In the genomic region with DNA sequence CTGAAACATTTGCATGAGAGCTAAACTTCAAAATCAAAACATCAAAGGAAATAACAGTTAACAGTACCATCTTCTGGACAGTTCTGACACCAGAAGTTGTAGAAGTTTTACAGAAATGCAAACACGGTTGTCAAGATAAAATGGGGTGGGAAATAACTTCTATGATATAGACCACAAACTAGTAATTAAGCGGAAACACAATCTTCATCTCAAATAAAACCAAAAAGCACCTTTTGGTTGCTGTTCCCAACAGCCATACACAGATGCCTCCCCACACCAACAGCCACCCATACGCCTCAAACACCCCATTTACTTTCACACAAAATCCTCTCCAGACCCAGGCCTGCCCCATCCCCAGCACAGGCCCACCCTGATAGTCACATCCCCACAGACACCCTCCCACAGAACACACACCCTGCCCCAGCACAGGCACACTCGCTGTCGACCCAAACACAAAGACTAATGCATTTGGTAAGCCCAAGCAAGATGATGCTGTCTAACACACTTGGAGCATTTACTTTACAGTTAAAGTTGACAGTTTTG, we compare ENCODE assay signal across 22 cellular contexts.
A peak's percentile ranks its signal among the peaks of the same experiment; 100 is the strongest.
DNase-seq lines count a peak whose midpoint lies in the region; ATAC-seq and TF ChIP-seq lines count a peak whose summit lies in the region.
"Had no signal": no experiment of that assay in that cellular context is flagged by ENCODE, and none has a peak within 500 bp of the region (broad histone marks: within the 10 kb centered on the region; RNA-seq: fewer than 3 reads in every experiment).

No MANE protein-coding gene starts in this region.

- no peaks in the 10 kb centered on the region for H3K27me3 Mint-ChIP-seq in CD4-positive, CD25-positive, alpha-beta regulatory T cell
- H3K27me3 Mint-ChIP-seq in CD8-positive, alpha-beta T cell (ENCODE audit: low read depth), result no peaks in the 10 kb centered on the region
- no peaks in the 10 kb centered on the region for H3K27me3 Mint-ChIP-seq in activated CD8-positive, alpha-beta T cell treated with anti-CD3 and anti-CD28 coated beads for 36 hours
- no peaks in the 10 kb centered on the region for H3K27me3 Mint-ChIP-seq in naive thymus-derived CD4-positive, alpha-beta T cell
- H3K27me3 Mint-ChIP-seq: CD8-positive, alpha-beta memory T cell had no signal

- TF ChIP-seq CTCF in CD8-positive, alpha-beta T cell (IDR thresholded peaks at IDR 0.05), result no peak
- TF ChIP-seq CTCF in activated CD8-positive, alpha-beta T cell treated with anti-CD3 and anti-CD28 coated beads for 36 hours (IDR thresholded peaks at IDR 0.05), result no peak
- TF ChIP-seq CTCF in coronary artery (IDR thresholded peaks at IDR 0.05), result no peak

- intact Hi-C loops in CD8-positive, alpha-beta T cell (cut with DNase I, micrococcal nuclease), result no loop called here
- intact Hi-C loops in activated CD8-positive, alpha-beta T cell treated with anti-CD3 and anti-CD28 coated beads for 36 hours (cut with micrococcal nuclease), result no loop called here
- intact Hi-C loops in naive thymus-derived CD4-positive, alpha-beta T cell (cut with micrococcal nuclease), result no loop called here

- no peaks in the 10 kb centered on the region for H3K9me3 Mint-ChIP-seq in CD4-positive, CD25-positive, alpha-beta regulatory T cell
- no peaks in the 10 kb centered on the region for H3K9me3 Mint-ChIP-seq in CD8-positive, alpha-beta T cell
- no peaks in the 10 kb centered on the region for H3K9me3 Mint-ChIP-seq in activated CD8-positive, alpha-beta T cell treated with anti-CD3 and anti-CD28 coated beads for 36 hours
- H3K9me3 Mint-ChIP-seq in naive thymus-derived CD4-positive, alpha-beta T cell, result peaks cover 0 to 1% (median 0%) of the 10 kb centered on the region in 11 donors
- H3K9me3 Mint-ChIP-seq: CD8-positive, alpha-beta memory T cell; natural killer cell had no signal

- peaks cover 55% of the 10 kb centered on the region for H3K36me3 ChIP-seq in CD4-positive, CD25-positive, alpha-beta regulatory T cell (ENCODE audit: control insufficient read depth, insufficient read depth, low read length)
- H3K36me3 ChIP-seq in CD8-positive, alpha-beta T cell (ENCODE audit: insufficient read depth, low read length), result peaks cover 4% of the 10 kb centered on the region
- peaks cover 0 to 39% (median 7%) of the 10 kb centered on the region in 3 experiments for H3K36me3 ChIP-seq in naive thymus-derived CD4-positive, alpha-beta T cell (ENCODE audit: control insufficient read depth in 2 of 3, insufficient read depth in 3 of 3, low read length in 3 of 3)

- no peaks in the 10 kb centered on the region for H3K4me1 ChIP-seq in CD4-positive, CD25-positive, alpha-beta regulatory T cell (ENCODE audit: control insufficient read depth, insufficient read depth, low read length, poor library complexity, severe bottlenecking)
- no peaks in the 10 kb centered on the region for H3K4me1 ChIP-seq in CD8-positive, alpha-beta T cell (ENCODE audit: insufficient read depth, low read length)
- H3K4me1 ChIP-seq in naive thymus-derived CD4-positive, alpha-beta T cell (ENCODE audit: control insufficient read depth in 2 of 2, insufficient read depth in 2 of 2, low read length in 2 of 2), result no peaks in the 10 kb centered on the region
- H3K4me1 ChIP-seq: testis had no signal

- CTCF ChIA-PET in CD8-positive, alpha-beta T cell (lab: Charles Lee), result no interaction called here
- CTCF ChIA-PET in activated CD8-positive, alpha-beta T cell treated with anti-CD3 and anti-CD28 coated beads for 36 hours (lab: Charles Lee), result interaction anchor here (1.2 to 1.6 kb wide), 2 partner anchors 11 to 44 kb away, joined by 3 to 5 read pairs; no protein-coding TSS in a partner anchor
- CTCF ChIA-PET in naive thymus-derived CD4-positive, alpha-beta T cell (lab: Charles Lee), result no interaction called here

- no peak for ATAC-seq in CD4-positive, CD25-positive, alpha-beta regulatory T cell (ENCODE audit: low read depth in 2 of 2)
- ATAC-seq in CD8-positive, alpha-beta T cell, result no peak
- ATAC-seq in activated CD8-positive, alpha-beta T cell treated with anti-CD3 and anti-CD28 coated beads for 36 hours, result no peak
- ATAC-seq in naive thymus-derived CD4-positive, alpha-beta T cell, result no peak
- no peak for ATAC-seq in GM18520 (IDR thresholded peaks at IDR 0.05; ENCODE audit: unreplicated experiment)
- ATAC-seq: left colon, pancreas, Right ventricle myocardium inferior, sciatic nerve had no signal

- peaks cover 0 to 9% (median 4%) of the 10 kb centered on the region in 4 donors for H3K4me1 Mint-ChIP-seq in CD4-positive, CD25-positive, alpha-beta regulatory T cell
- H3K4me1 Mint-ChIP-seq in CD8-positive, alpha-beta T cell (ENCODE audit: low read depth), result peaks cover 4% of the 10 kb centered on the region
- peaks cover 2% of the 10 kb centered on the region for H3K4me1 Mint-ChIP-seq in activated CD8-positive, alpha-beta T cell treated with anti-CD3 and anti-CD28 coated beads for 36 hours (ENCODE audit: low read depth)
- H3K4me1 Mint-ChIP-seq in naive thymus-derived CD4-positive, alpha-beta T cell, result peaks cover 0 to 18% (median 1%) of the 10 kb centered on the region in 7 donors

- no peaks in the 10 kb centered on the region for H3K9me3 ChIP-seq in CD4-positive, CD25-positive, alpha-beta regulatory T cell (ENCODE audit: control insufficient read depth in 2 of 2, low read length in 2 of 2)
- no peaks in the 10 kb centered on the region for H3K9me3 ChIP-seq in CD8-positive, alpha-beta T cell (ENCODE audit: low read length)
- H3K9me3 ChIP-seq in naive thymus-derived CD4-positive, alpha-beta T cell (ENCODE audit: control insufficient read depth in 2 of 3, low read length in 3 of 3), result no peaks in the 10 kb centered on the region
- H3K9me3 ChIP-seq: pancreas, testis had no signal

- H3K27me3 ChIP-seq in CD4-positive, CD25-positive, alpha-beta regulatory T cell (ENCODE audit: control insufficient read depth, insufficient read depth, low read length), result no peaks in the 10 kb centered on the region
- no peaks in the 10 kb centered on the region for H3K27me3 ChIP-seq in CD8-positive, alpha-beta T cell (ENCODE audit: insufficient read depth, low read length)
- no peaks in the 10 kb centered on the region for H3K27me3 ChIP-seq in naive thymus-derived CD4-positive, alpha-beta T cell (ENCODE audit: control insufficient read depth in 2 of 2, insufficient read depth in 2 of 2, low read length in 2 of 2)
- H3K27me3 ChIP-seq: pancreas, testis had no signal

- H3K36me3 Mint-ChIP-seq in CD4-positive, CD25-positive, alpha-beta regulatory T cell, result peaks cover 46% of the 10 kb centered on the region
- peaks cover 54% of the 10 kb centered on the region for H3K36me3 Mint-ChIP-seq in CD8-positive, alpha-beta T cell
- H3K36me3 Mint-ChIP-seq in activated CD8-positive, alpha-beta T cell treated with anti-CD3 and anti-CD28 coated beads for 36 hours (ENCODE audit: low read depth), result peaks cover 30% of the 10 kb centered on the region
- H3K36me3 Mint-ChIP-seq in naive thymus-derived CD4-positive, alpha-beta T cell, result peaks cover 21 to 47% (median 34%) of the 10 kb centered on the region in 5 donors

- DNase-seq in CD4-positive, CD25-positive, alpha-beta regulatory T cell, result no peak
- DNase-seq in CD8-positive, alpha-beta T cell, result no peak
- no peak for DNase-seq in activated CD8-positive, alpha-beta T cell treated with anti-CD3 and anti-CD28 coated beads for 36 hours
- DNase-seq in naive thymus-derived CD4-positive, alpha-beta T cell, result no peak
- no peak for DNase-seq in GM19240 (ENCODE audit: insufficient read length, low spot score)
- DNase-seq in coronary artery (ENCODE audit: low spot score), result no peak
- DNase-seq: amniotic stem cell; CD8-positive, alpha-beta memory T cell; cortex of kidney; DMS79; KG1; left colon; mesendoderm; natural killer cell; NCI-H1694; NCI-H748 treated with DMSO at 0.1 percent for 48 hours; pancreas; SW 1271; testis had no signal

- POLR2A ChIA-PET in CD8-positive, alpha-beta T cell (lab: Charles Lee), result no interaction called here
- POLR2A ChIA-PET in activated CD8-positive, alpha-beta T cell treated with anti-CD3 and anti-CD28 coated beads for 36 hours (lab: Charles Lee), result interaction anchor here (0.7 kb wide), 1 partner anchor 1386 kb away, joined by 3 read pairs; no protein-coding TSS in a partner anchor
- POLR2A ChIA-PET in naive thymus-derived CD4-positive, alpha-beta T cell (lab: Charles Lee), result interaction anchor here (0.7 kb wide), 1 partner anchor 469 kb away, joined by 4 read pairs; no protein-coding TSS in a partner anchor

- no peak overlapping the region for H3K27ac ChIP-seq in CD4-positive, CD25-positive, alpha-beta regulatory T cell (ENCODE audit: insufficient read depth, low read length, poor library complexity, severe bottlenecking)
- no peak overlapping the region for H3K27ac ChIP-seq in CD8-positive, alpha-beta T cell (ENCODE audit: low read depth, low read length)
- no peak overlapping the region for H3K27ac ChIP-seq in naive thymus-derived CD4-positive, alpha-beta T cell (ENCODE audit: low read depth, low read length)
- no peak overlapping the region for H3K27ac ChIP-seq in coronary artery
- H3K27ac ChIP-seq: pancreas, testis had no signal

- no peak overlapping the region for H3K4me3 Mint-ChIP-seq in CD4-positive, CD25-positive, alpha-beta regulatory T cell
- H3K4me3 Mint-ChIP-seq in CD8-positive, alpha-beta T cell, result no peak overlapping the region
- H3K4me3 Mint-ChIP-seq in activated CD8-positive, alpha-beta T cell treated with anti-CD3 and anti-CD28 coated beads for 36 hours, result no peak overlapping the region
- no peak overlapping the region for H3K4me3 Mint-ChIP-seq in naive thymus-derived CD4-positive, alpha-beta T cell
- H3K4me3 Mint-ChIP-seq: natural killer cell had no signal

- H3K27ac Mint-ChIP-seq in CD4-positive, CD25-positive, alpha-beta regulatory T cell, result peak overlapping the region in 2 of 3 donors; percentile 83 to 87
- H3K27ac Mint-ChIP-seq in CD8-positive, alpha-beta T cell, result peak overlapping the region; percentile 80
- H3K27ac Mint-ChIP-seq in activated CD8-positive, alpha-beta T cell treated with anti-CD3 and anti-CD28 coated beads for 36 hours, result peak overlapping the region; percentile 2
- H3K27ac Mint-ChIP-seq in naive thymus-derived CD4-positive, alpha-beta T cell, result peak overlapping the region in 5 of 9 donors; percentile 3 to 79 (median 37)
- H3K27ac Mint-ChIP-seq: natural killer cell had no signal

- no peak overlapping the region for H3K4me3 ChIP-seq in CD4-positive, CD25-positive, alpha-beta regulatory T cell (ENCODE audit: low read depth, low read length)
- no peak overlapping the region for H3K4me3 ChIP-seq in CD8-positive, alpha-beta T cell (ENCODE audit: low read depth, low read length)
- no peak overlapping the region for H3K4me3 ChIP-seq in naive thymus-derived CD4-positive, alpha-beta T cell (ENCODE audit: low read length)
- no peak overlapping the region for H3K4me3 ChIP-seq in coronary artery
- H3K4me3 ChIP-seq: pancreas, testis had no signal

Comparison
In these comparisons a context has a peak if more than half of its experiments do, and no peak if none do; other contexts are left out.
1. H3K27ac Mint-ChIP-seq: peak in every context shown above with its lines; median percentile 85 in CD4-positive, CD25-positive, alpha-beta regulatory T cell; 80 in CD8-positive, alpha-beta T cell; 37 in naive thymus-derived CD4-positive, alpha-beta T cell; 2 in activated CD8-positive, alpha-beta T cell treated with anti-CD3 and anti-CD28 coated beads for 36 hours.